In the genomic region with DNA sequence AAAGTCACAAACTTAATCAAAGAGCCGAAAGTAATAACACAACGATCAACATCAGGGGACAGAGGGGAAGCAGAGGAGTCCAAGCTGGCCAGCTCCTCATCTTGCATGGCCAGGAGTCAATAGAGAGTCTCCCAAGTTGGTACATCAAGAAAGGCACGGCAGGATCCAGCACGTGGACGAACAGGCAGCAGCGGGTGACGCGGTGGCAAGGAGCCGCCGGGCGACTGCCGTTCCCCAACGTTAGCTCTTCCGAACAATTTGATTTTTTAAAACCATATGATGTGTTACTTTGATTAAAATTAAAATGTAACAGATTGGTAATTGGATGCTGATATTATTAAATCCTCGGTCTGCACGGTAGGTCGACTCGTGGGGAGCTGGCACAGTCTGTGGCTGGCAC, we compare ENCODE assay signal across 18 cellular contexts.
DNase-seq lines count a peak whose midpoint lies in the region; TF ChIP-seq lines count a peak whose summit lies in the region.
"Had no signal": no experiment of that assay in that cellular context is flagged by ENCODE, and none has a peak within 500 bp of the region (broad histone marks: within the 10 kb centered on the region; RNA-seq: fewer than 3 reads in every experiment).

No MANE protein-coding gene starts in this region.

- POLR2A ChIA-PET in MCF 10A (lab: Yijun Ruan, JAX), result no interaction called here

- H3K4me3 ChIP-seq in breast epithelium, result no peak overlapping the region
- H3K4me3 ChIP-seq in osteoblast (ENCODE audit: insufficient read depth, low read length), result no peak overlapping the region
- H3K4me3 ChIP-seq: GM23248 had no signal

- peaks cover 55% of the 10 kb centered on the region for H3K27me3 Mint-ChIP-seq in MCF 10A (ENCODE audit: insufficient read depth, unreplicated experiment)

- H2AFZ ChIP-seq in osteoblast (ENCODE audit: low read length), result no peak overlapping the region
- H2AFZ ChIP-seq: GM23248 had no signal

- no peaks in the 10 kb centered on the region for H3K79me2 ChIP-seq in osteoblast (ENCODE audit: insufficient read depth, low read length)

- no peaks in the 10 kb centered on the region for H3K27me3 ChIP-seq in breast epithelium
- H3K27me3 ChIP-seq in osteoblast (ENCODE audit: insufficient read depth, low read length), result no peaks in the 10 kb centered on the region

- H3K4me1 Mint-ChIP-seq in MCF 10A (ENCODE audit: insufficient read depth, unreplicated experiment), result no peaks in the 10 kb centered on the region
- H3K4me1 Mint-ChIP-seq: IgD-negative memory B cell had no signal

- H3K4me3 Mint-ChIP-seq in MCF 10A (ENCODE audit: unreplicated experiment), result no peak overlapping the region
- H3K4me3 Mint-ChIP-seq: IgD-negative memory B cell had no signal

- H4K20me1 ChIP-seq in osteoblast (ENCODE audit: insufficient read depth, low read length), result no peaks in the 10 kb centered on the region

- no peaks in the 10 kb centered on the region for H3K36me3 Mint-ChIP-seq in MCF 10A (ENCODE audit: insufficient read depth, unreplicated experiment)

- DNase-seq in breast epithelium (ENCODE audit: low spot score in 2 of 2) (peak; percentile 6 to 17), MCF 10A (ENCODE audit: unreplicated experiment) (no peak), osteoblast (ENCODE audit: insufficient read length, low spot score, missing footprints) (peak; percentile 76), ureter (ENCODE audit: low spot score) (peak; percentile 7), NCI-H526 treated with DMSO at 0.1 percent for 48 hours (lab: John Stamatoyannopoulos, UW) (no peak), NCI-H2227 (lab: John Stamatoyannopoulos, UW; ENCODE audit: unreplicated experiment) (no peak)
- peak; percentile 6 for DNase-seq in activated CD8-positive, alpha-beta memory T cell treated with anti-CD3 and anti-CD28 coated beads, Interleukin-2, amount 50 U/mL, for 48 hours
- DNase-seq: C1 segment of cervical spinal cord; DND-41; GM23248; HCEC 1CT; Kasumi-1; NCI-H1105 treated with DMSO at 0.1 percent for 48 hours; NCI-H1694 treated with DMSO at 0.1 percent for 48 hours; NCI-H2107; NCI-H226; NK-92 treated with Interleukin-12 subunit alpha and Interleukin-12 subunit beta, amount 100 ng/mL, for 24 hours had no signal

- BruUV-seq in MCF 10A (replicated peaks; lab: Mats Ljungman, UMichigan), result no TSS peak

- H3K27ac Mint-ChIP-seq in MCF 10A (ENCODE audit: low read depth, unreplicated experiment), result no peak overlapping the region
- H3K27ac Mint-ChIP-seq: IgD-negative memory B cell had no signal

- H3K4me2 ChIP-seq in osteoblast (ENCODE audit: insufficient read depth, low read length), result no peak overlapping the region

- H3K27ac ChIP-seq in breast epithelium (no peak overlapping the region), osteoblast (ENCODE audit: low read depth, low read length) (no peak overlapping the region)
- H3K27ac ChIP-seq: GM23248 had no signal

- H3K9me3 Mint-ChIP-seq in MCF 10A (ENCODE audit: unreplicated experiment), result peaks cover 8% of the 10 kb centered on the region

- no peaks in the 10 kb centered on the region for H3K36me3 ChIP-seq in breast epithelium
- no peaks in the 10 kb centered on the region for H3K36me3 ChIP-seq in osteoblast (ENCODE audit: insufficient read depth, low read length)

- H3K4me1 ChIP-seq in breast epithelium (no peaks in the 10 kb centered on the region), osteoblast (ENCODE audit: insufficient read depth, low read length) (peaks cover 3% of the 10 kb centered on the region)

- H3K9me3 ChIP-seq in breast epithelium, result no peaks in the 10 kb centered on the region
- H3K9me3 ChIP-seq in osteoblast (ENCODE audit: low read depth, low read length), result no peaks in the 10 kb centered on the region

- CTCF ChIA-PET in MCF 10A (lab: Yijun Ruan, JAX), result no interaction called here

- no peak for TF ChIP-seq CTCF in breast epithelium (IDR thresholded peaks at IDR 0.05)
- TF ChIP-seq CTCF in MCF 10A (IDR thresholded peaks at IDR 0.05; ENCODE audit: unreplicated experiment), result no peak
- no peak for TF ChIP-seq CTCF in osteoblast (IDR thresholded peaks at IDR 0.05; ENCODE audit: extremely low read depth, low read depth, low read length)

- intact Hi-C loops in breast epithelium (cut with DNase I; ENCODE audit: low total_unique reads) (no loop called here), MCF 10A (cut with micrococcal nuclease) (no loop called here)

- no peak for TF ChIP-seq POLR2A in breast epithelium (IDR thresholded peaks at IDR 0.05)

Comparison
In these comparisons a context has a peak if more than half of its experiments do, and no peak if none do; other contexts are left out.
1. DNase-seq: peak in breast epithelium (2 of 2), activated CD8-positive, alpha-beta memory T cell treated with anti-CD3 and anti-CD28 coated beads, Interleukin-2, amount 50 U/mL, for 48 hours (single experiment), osteoblast (single experiment) and ureter (single experiment); none in MCF 10A (single experiment), NCI-H526 treated with DMSO at 0.1 percent for 48 hours (single experiment) and NCI-H2227 (single experiment).